1 cellular context compared by ENCODE assay signal in the genomic region with DNA sequence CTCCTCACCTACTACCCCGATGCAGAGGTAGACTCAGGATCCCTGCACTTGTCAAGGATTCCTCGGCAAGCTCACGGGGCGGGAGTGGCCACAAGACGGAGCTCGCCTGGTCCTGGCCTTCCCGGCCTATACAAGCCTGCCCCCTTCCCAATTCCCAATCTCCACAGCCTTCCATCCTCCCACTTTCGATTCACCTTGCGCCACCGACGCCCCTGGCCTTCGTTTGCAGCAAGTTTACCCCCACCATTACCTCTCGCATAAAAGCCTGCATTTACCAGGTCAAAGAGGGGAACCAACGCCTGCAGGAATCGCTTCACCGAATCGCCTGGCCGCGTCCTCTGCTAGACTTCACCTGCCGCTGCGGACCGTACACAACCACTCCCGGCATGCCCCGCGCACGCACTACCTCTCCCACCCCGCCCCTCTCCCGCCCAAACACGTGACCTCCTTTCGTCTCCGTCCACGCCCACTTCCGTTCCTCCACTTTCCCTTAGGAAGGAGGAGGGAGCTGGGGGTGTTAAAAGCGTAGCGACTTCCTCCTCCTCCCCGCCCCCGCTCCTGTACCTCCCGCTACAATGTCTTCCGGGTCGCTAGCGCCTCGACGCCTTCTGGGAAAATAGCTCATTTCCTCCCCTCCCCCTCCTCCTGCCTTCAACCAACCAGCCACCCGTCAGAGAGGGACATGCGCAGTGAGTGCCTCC.
TF ChIP-seq lines count a peak whose summit lies in the region.

TSS of gene ORC4 (minus strand) at position 380 of the 701 bp plus-strand sequence. CDS start 44,779 bp downstream, outside the sequence.

TF ChIP-seq in HepG2, 621 proteins besides CTCF, POLR2A, EP300 and RAD21 (continued from another document and continues in another):
- TF ChIP-seq PRDM4 (CRISPR knock-in tag; IDR thresholded peaks at IDR 0.05; ENCODE audit: borderline replicate concordance) (no peak), SRY (CRISPR knock-in tag; IDR thresholded peaks at IDR 0.05) (peak; percentile 79), ZNF34 (CRISPR knock-in tag; IDR thresholded peaks at IDR 0.05; ENCODE audit: borderline replicate concordance) (peak; percentile 92; the same call in 1 of the 2 replicates), ZNF644 (CRISPR knock-in tag; IDR thresholded peaks at IDR 0.05; ENCODE audit: low read depth) (0 out of 2 replicates have a peak, but pooled peaks have one; percentile 25), ZNF619 (CRISPR knock-in tag; IDR thresholded peaks at IDR 0.05) (peak; percentile 99), ZBTB21 (CRISPR knock-in tag; IDR thresholded peaks at IDR 0.05) (no peak), KAT7 (CRISPR knock-in tag; IDR thresholded peaks at IDR 0.05; ENCODE audit: borderline replicate concordance) (peak; percentile 96; the same call in 1 of the 2 replicates), ZFP82 (CRISPR knock-in tag; IDR thresholded peaks at IDR 0.05; ENCODE audit: borderline replicate concordance) (0 out of 2 replicates have a peak, but pooled peaks have one; percentile 52), NR0B2 (CRISPR knock-in tag; IDR thresholded peaks at IDR 0.05) (peak; percentile 92), THAP9 (CRISPR knock-in tag; IDR thresholded peaks at IDR 0.05; ENCODE audit: borderline replicate concordance) (peak; percentile 96), BCL6 (CRISPR knock-in tag; IDR thresholded peaks at IDR 0.05) (no peak; the same call in 1 of the 2 replicates), ZNF101 (CRISPR knock-in tag; IDR thresholded peaks at IDR 0.05; ENCODE audit: borderline replicate concordance, low read depth) (0 out of 2 replicates have a peak, but pooled peaks have one; percentile 64), ZMAT3 (CRISPR knock-in tag; conservative IDR thresholded peaks at IDR 0.05) (peak; percentile 93), SMAD1 (CRISPR knock-in tag; IDR thresholded peaks at IDR 0.05; ENCODE audit: borderline replicate concordance, low read depth) (no peak; the same call in 1 of the 2 replicates), NCOA5 (CRISPR knock-in tag; IDR thresholded peaks at IDR 0.05) (no peak), SIN3A (IDR thresholded peaks at IDR 0.05; ENCODE audit: borderline replicate concordance, low read depth, low read length) (0 out of 2 replicates have a peak, but pooled peaks have one; percentile 77), ZSCAN21 (CRISPR knock-in tag; IDR thresholded peaks at IDR 0.05; ENCODE audit: borderline replicate concordance) (peak; percentile 89; the same call in 1 of the 2 replicates), NCOR1 (IDR thresholded peaks at IDR 0.05; ENCODE audit: borderline replicate concordance, low read length) (peak; percentile 68; the same call in 1 of the 2 replicates), ZBTB8A (CRISPR knock-in tag; IDR thresholded peaks at IDR 0.05; ENCODE audit: borderline replicate concordance, low read depth) (no peak; the same call in 1 of the 2 replicates), ZNF10 (CRISPR knock-in tag; IDR thresholded peaks at IDR 0.05; ENCODE audit: borderline replicate concordance, low read depth) (no peak)
- TF ChIP-seq, protein P1, sequence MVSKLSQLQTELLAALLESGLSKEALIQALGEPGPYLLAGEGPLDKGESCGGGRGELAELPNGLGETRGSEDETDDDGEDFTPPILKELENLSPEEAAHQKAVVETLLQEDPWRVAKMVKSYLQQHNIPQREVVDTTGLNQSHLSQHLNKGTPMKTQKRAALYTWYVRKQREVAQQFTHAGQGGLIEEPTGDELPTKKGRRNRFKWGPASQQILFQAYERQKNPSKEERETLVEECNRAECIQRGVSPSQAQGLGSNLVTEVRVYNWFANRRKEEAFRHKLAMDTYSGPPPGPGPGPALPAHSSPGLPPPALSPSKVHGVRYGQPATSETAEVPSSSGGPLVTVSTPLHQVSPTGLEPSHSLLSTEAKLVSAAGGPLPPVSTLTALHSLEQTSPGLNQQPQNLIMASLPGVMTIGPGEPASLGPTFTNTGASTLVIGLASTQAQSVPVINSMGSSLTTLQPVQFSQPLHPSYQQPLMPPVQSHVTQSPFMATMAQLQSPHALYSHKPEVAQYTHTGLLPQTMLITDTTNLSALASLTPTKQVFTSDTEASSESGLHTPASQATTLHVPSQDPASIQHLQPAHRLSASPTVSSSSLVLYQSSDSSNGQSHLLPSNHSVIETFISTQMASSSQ (IDR thresholded peaks at IDR 0.05; ENCODE audit: low read depth): peak; percentile 32; the same call in 1 of the 2 replicates
- TF ChIP-seq, protein P1 (CRISPR knock-in tag; IDR thresholded peaks at IDR 0.05; ENCODE audit: borderline replicate concordance): peak; percentile 68; the same call in 1 of the 2 replicates
- TF ChIP-seq, protein P2, sequence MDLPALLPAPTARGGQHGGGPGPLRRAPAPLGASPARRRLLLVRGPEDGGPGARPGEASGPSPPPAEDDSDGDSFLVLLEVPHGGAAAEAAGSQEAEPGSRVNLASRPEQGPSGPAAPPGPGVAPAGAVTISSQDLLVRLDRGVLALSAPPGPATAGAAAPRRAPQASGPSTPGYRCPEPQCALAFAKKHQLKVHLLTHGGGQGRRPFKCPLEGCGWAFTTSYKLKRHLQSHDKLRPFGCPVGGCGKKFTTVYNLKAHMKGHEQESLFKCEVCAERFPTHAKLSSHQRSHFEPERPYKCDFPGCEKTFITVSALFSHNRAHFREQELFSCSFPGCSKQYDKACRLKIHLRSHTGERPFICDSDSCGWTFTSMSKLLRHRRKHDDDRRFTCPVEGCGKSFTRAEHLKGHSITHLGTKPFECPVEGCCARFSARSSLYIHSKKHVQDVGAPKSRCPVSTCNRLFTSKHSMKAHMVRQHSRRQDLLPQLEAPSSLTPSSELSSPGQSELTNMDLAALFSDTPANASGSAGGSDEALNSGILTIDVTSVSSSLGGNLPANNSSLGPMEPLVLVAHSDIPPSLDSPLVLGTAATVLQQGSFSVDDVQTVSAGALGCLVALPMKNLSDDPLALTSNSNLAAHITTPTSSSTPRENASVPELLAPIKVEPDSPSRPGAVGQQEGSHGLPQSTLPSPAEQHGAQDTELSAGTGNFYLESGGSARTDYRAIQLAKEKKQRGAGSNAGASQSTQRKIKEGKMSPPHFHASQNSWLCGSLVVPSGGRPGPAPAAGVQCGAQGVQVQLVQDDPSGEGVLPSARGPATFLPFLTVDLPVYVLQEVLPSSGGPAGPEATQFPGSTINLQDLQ (CRISPR knock-in tag; IDR thresholded peaks at IDR 0.05): no peak; the same call in 1 of the 2 replicates
- TF ChIP-seq, protein P3, sequence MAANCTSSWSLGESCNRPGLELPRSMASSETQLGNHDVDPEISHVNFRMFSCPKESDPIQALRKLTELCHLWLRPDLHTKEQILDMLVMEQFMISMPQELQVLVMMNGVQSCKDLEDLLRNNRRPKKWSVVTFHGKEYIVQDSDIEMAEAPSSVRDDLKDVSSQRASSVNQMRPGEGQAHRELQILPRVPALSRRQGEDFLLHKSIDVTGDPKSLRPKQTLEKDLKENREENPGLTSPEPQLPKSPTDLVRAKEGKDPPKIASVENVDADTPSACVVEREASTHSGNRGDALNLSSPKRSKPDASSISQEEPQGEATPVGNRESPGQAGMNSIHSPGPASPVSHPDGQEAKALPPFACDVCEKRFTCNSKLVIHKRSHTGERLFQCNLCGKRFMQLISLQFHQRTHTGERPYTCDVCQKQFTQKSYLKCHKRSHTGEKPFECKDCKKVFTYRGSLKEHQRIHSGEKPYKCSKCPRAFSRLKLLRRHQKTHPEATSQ (CRISPR knock-in tag; IDR thresholded peaks at IDR 0.05; ENCODE audit: borderline replicate concordance): peak; percentile 86
- TF ChIP-seq, protein P4, sequence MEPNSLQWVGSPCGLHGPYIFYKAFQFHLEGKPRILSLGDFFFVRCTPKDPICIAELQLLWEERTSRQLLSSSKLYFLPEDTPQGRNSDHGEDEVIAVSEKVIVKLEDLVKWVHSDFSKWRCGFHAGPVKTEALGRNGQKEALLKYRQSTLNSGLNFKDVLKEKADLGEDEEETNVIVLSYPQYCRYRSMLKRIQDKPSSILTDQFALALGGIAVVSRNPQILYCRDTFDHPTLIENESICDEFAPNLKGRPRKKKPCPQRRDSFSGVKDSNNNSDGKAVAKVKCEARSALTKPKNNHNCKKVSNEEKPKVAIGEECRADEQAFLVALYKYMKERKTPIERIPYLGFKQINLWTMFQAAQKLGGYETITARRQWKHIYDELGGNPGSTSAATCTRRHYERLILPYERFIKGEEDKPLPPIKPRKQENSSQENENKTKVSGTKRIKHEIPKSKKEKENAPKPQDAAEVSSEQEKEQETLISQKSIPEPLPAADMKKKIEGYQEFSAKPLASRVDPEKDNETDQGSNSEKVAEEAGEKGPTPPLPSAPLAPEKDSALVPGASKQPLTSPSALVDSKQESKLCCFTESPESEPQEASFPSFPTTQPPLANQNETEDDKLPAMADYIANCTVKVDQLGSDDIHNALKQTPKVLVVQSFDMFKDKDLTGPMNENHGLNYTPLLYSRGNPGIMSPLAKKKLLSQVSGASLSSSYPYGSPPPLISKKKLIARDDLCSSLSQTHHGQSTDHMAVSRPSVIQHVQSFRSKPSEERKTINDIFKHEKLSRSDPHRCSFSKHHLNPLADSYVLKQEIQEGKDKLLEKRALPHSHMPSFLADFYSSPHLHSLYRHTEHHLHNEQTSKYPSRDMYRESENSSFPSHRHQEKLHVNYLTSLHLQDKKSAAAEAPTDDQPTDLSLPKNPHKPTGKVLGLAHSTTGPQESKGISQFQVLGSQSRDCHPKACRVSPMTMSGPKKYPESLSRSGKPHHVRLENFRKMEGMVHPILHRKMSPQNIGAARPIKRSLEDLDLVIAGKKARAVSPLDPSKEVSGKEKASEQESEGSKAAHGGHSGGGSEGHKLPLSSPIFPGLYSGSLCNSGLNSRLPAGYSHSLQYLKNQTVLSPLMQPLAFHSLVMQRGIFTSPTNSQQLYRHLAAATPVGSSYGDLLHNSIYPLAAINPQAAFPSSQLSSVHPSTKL (CRISPR knock-in tag; IDR thresholded peaks at IDR 0.05): peak; percentile 86
- TF ChIP-seq, protein P5, sequence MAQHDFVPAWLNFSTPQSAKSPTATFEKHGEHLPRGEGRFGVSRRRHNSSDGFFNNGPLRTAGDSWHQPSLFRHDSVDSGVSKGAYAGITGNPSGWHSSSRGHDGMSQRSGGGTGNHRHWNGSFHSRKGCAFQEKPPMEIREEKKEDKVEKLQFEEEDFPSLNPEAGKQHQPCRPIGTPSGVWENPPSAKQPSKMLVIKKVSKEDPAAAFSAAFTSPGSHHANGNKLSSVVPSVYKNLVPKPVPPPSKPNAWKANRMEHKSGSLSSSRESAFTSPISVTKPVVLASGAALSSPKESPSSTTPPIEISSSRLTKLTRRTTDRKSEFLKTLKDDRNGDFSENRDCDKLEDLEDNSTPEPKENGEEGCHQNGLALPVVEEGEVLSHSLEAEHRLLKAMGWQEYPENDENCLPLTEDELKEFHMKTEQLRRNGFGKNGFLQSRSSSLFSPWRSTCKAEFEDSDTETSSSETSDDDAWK (CRISPR knock-in tag; IDR thresholded peaks at IDR 0.05): no peak
